8 cellular contexts compared by ENCODE assay signal in genomic region chr19:6536138-6536671, GRCh38. TPM values are rescaled to one million over a fixed set of nuclear protein-coding genes. Genes with fewer than 3 reads are reported as not detected.
DNase-seq lines count a peak whose midpoint lies in the region; ATAC-seq, FAIRE-seq and TF ChIP-seq lines count a peak whose summit lies in the region.

No MANE protein-coding gene starts in this region.

- DNase-seq in Right ventricle myocardium inferior (ENCODE audit: missing footprints) (no peak), left ventricle myocardium inferior (no peak), NCI-H446 (lab: John Stamatoyannopoulos, UW) (peak; percentile 30 to 69), endothelial cell of umbilical vein (ENCODE audit: low read depth, low spot score) (peak; percentile 44), RKO (ENCODE audit: low spot score) (no peak)
- peak; percentile 48 to 71 for DNase-seq in activated CD8-positive, alpha-beta memory T cell treated with anti-CD3 and anti-CD28 coated beads for 1 hour (ENCODE audit: extremely low read depth in 1 of 2, low read depth in 1 of 2)
- peak; percentile 83 for DNase-seq in stimulated activated CD4-positive, alpha-beta T cell treated with anti-CD3 and anti-CD28 coated beads, Interleukin-15, amount 100 ng/mL, for 24 hours

- H3K36me3 ChIP-seq in left ventricle myocardium inferior (peaks cover 8% of the 10 kb centered on the region), endothelial cell of umbilical vein (ENCODE audit: control insufficient read depth in 2 of 2, extremely low read depth in 1 of 2, insufficient read depth in 2 of 2, low read length in 2 of 2) (no peaks in the 10 kb centered on the region)

- POLR2A ChIA-PET in endothelial cell of umbilical vein (lab: Charles Lee): interaction anchor here (0.6 kb wide), 1 partner anchor 12 kb away, joined by 4 read pairs; no protein-coding TSS in a partner anchor

- no TSS peak for BruUV-seq in endothelial cell of umbilical vein (replicated peaks; lab: Mats Ljungman, UMichigan)

- H3K79me2 ChIP-seq in endothelial cell of umbilical vein (ENCODE audit: control insufficient read depth, insufficient read depth, low read length): no peaks in the 10 kb centered on the region

- no peak for FAIRE-seq in endothelial cell of umbilical vein (lab: Jason Lieb, UNC)

- no peak for TF ChIP-seq POLR2A in endothelial cell of umbilical vein (IDR thresholded peaks at IDR 0.05; ENCODE audit: low read depth, low read length)

- ATAC-seq in Right ventricle myocardium inferior (peak; percentile 26), HG02870 (IDR thresholded peaks at IDR 0.05; ENCODE audit: unreplicated experiment) (peak; percentile 73)

- H3K4me3 ChIP-seq in left ventricle myocardium inferior (no peak overlapping the region), endothelial cell of umbilical vein (replicated peaks in 1 of 3; ENCODE audit: insufficient read depth in 1 of 3, low read depth in 1 of 3, low read length in 3 of 3) (no peak overlapping the region)

- no peak overlapping the region for H3K4me2 ChIP-seq in endothelial cell of umbilical vein (ENCODE audit: insufficient read depth, low read length)

- H3K9me1 ChIP-seq in endothelial cell of umbilical vein (replicated peaks; ENCODE audit: control insufficient read depth, extremely low read depth, insufficient read depth, low read length): no peaks in the 10 kb centered on the region

- dilution Hi-C loops in endothelial cell of umbilical vein (cut with MboI; ENCODE audit: extremely low pct_ligation_motif_present, low sequenced_read_pairs): no loop called here

- no peak overlapping the region for H2AFZ ChIP-seq in endothelial cell of umbilical vein (ENCODE audit: low read depth, low read length)

- intact Hi-C loops in Right ventricle myocardium inferior (cut with DNase I) (no loop called here), left ventricle myocardium inferior (cut with micrococcal nuclease) (no loop called here), endothelial cell of umbilical vein (cut with micrococcal nuclease) (no loop called here)

- CTCF ChIA-PET in endothelial cell of umbilical vein (lab: Charles Lee): interaction anchor here (1.7 kb wide), 1 partner anchor 19 kb away, joined by 7 read pairs; no protein-coding TSS in a partner anchor

- TF ChIP-seq CTCF in left ventricle myocardium inferior (IDR thresholded peaks at IDR 0.05; ENCODE audit: borderline replicate concordance) (no peak), endothelial cell of umbilical vein (IDR thresholded peaks at IDR 0.05; ENCODE audit: extremely low read depth in 1 of 2, insufficient read depth in 1 of 2, low read depth in 1 of 2, low read length in 2 of 2) (no peak)

- H3K27ac ChIP-seq in left ventricle myocardium inferior (replicated peaks): no peak overlapping the region
- no peak overlapping the region for H3K27ac ChIP-seq in endothelial cell of umbilical vein (ENCODE audit: insufficient read depth, low read depth, low read length)

- H3K4me1 ChIP-seq in left ventricle myocardium inferior (peaks cover 8% of the 10 kb centered on the region), endothelial cell of umbilical vein (ENCODE audit: control insufficient read depth, extremely low read depth, insufficient read depth, low read length) (peaks cover 2% of the 10 kb centered on the region)

- peaks cover 7% of the 10 kb centered on the region for H3K9me3 ChIP-seq in left ventricle myocardium inferior (replicated peaks)
- no peaks in the 10 kb centered on the region for H3K9me3 ChIP-seq in endothelial cell of umbilical vein (replicated peaks; ENCODE audit: control insufficient read depth, insufficient read depth, low read length)

- no peak overlapping the region for H3K9ac ChIP-seq in endothelial cell of umbilical vein (replicated peaks; ENCODE audit: extremely low read depth, insufficient read depth, low read length)

- no peaks in the 10 kb centered on the region for H4K20me1 ChIP-seq in endothelial cell of umbilical vein (replicated peaks; ENCODE audit: control insufficient read depth, extremely low read depth, insufficient read depth, low read length)

- H3K27me3 ChIP-seq in left ventricle myocardium inferior (ENCODE audit: low read depth) (peaks cover 12% of the 10 kb centered on the region), endothelial cell of umbilical vein (ENCODE audit: control insufficient read depth in 2 of 2, insufficient read depth in 2 of 2, low read length in 2 of 2) (peaks cover 17 to 18% of the 10 kb centered on the region in 2 experiments)

TF ChIP-seq in endothelial cell of umbilical vein, 7 proteins besides CTCF, POLR2A, EP300 and RAD21:
- TF ChIP-seq MAX (IDR thresholded peaks at IDR 0.05; ENCODE audit: insufficient read depth, insufficient read length): peak; percentile 26
- TF ChIP-seq POLR2AphosphoS5 (IDR thresholded peaks at IDR 0.05; ENCODE audit: insufficient read depth, low read depth, low read length): no peak

RNA-seq across cellular contexts. Expression of gene TNFSF9, which starts 5.4 kb away (rescaled TPM):
- total RNA-seq in Right ventricle myocardium inferior: 0.78 TPM
- total RNA-seq in left ventricle myocardium inferior: 0.38 TPM
- total RNA-seq in endothelial cell of umbilical vein: 0.53 and 0.72 TPM in 2 replicates
- polyA plus RNA-seq in endothelial cell of umbilical vein: 0.52 and 0.88 TPM in 2 replicates
- polyA plus RNA-seq in endothelial cell of umbilical vein (2011; cell fraction: cytosol; rRNA removed): 0.27 and 0.42 TPM in 2 replicates
- 0.21 TPM in 1 of 2 replicates, not detected in the other for polyA plus RNA-seq in endothelial cell of umbilical vein (2011; cell fraction: nucleus; rRNA removed)
- 3.9 and 4.2 TPM in 2 replicates for polyA plus RNA-seq in endothelial cell of umbilical vein (2012)
- 0.17 and 0.36 TPM in 2 replicates for polyA minus RNA-seq in endothelial cell of umbilical vein
- polyA minus RNA-seq in endothelial cell of umbilical vein (2011; cell fraction: cytosol; rRNA and poly(A)+ RNA removed): 15.4 TPM
- 0.34 TPM in 1 of 2 replicates, not detected in the other for polyA minus RNA-seq in endothelial cell of umbilical vein (2011; cell fraction: nucleus; rRNA and poly(A)+ RNA removed)

RNA-seq across cellular contexts. Expression of gene TUBB4A, which starts 34.1 kb away (rescaled TPM):
- total RNA-seq in Right ventricle myocardium inferior (6.2 TPM), left ventricle myocardium inferior (3.3 TPM), endothelial cell of umbilical vein (not detected in 2 replicates)
- polyA plus RNA-seq in endothelial cell of umbilical vein: not detected in 2 replicates
- polyA plus RNA-seq in endothelial cell of umbilical vein (2011; cell fraction: cytosol; rRNA removed): not detected in 2 replicates
- polyA plus RNA-seq in endothelial cell of umbilical vein (2011; cell fraction: nucleus; rRNA removed): not detected in 2 replicates
- polyA plus RNA-seq in endothelial cell of umbilical vein (2012): 0.12 and 0.30 TPM in 2 replicates
- not detected in 2 replicates for polyA minus RNA-seq in endothelial cell of umbilical vein
- polyA minus RNA-seq in endothelial cell of umbilical vein (2011; cell fraction: cytosol; rRNA and poly(A)+ RNA removed): not detected
- not detected in 2 replicates for polyA minus RNA-seq in endothelial cell of umbilical vein (2011; cell fraction: nucleus; rRNA and poly(A)+ RNA removed)

RNA-seq across cellular contexts. Expression of gene DENND1C, which starts 54.6 kb away (rescaled TPM):
- 0.92 TPM for total RNA-seq in Right ventricle myocardium inferior
- total RNA-seq in left ventricle myocardium inferior: 1.2 TPM
- total RNA-seq in endothelial cell of umbilical vein: not detected in 2 replicates
- polyA plus RNA-seq in endothelial cell of umbilical vein: not detected in 2 replicates
- polyA plus RNA-seq in endothelial cell of umbilical vein (2011; cell fraction: cytosol; rRNA removed): not detected in 2 replicates
- polyA plus RNA-seq in endothelial cell of umbilical vein (2011; cell fraction: nucleus; rRNA removed): not detected in 2 replicates
- not detected in 2 replicates for polyA plus RNA-seq in endothelial cell of umbilical vein (2012)
- not detected in 2 replicates for polyA minus RNA-seq in endothelial cell of umbilical vein
- polyA minus RNA-seq in endothelial cell of umbilical vein (2011; cell fraction: cytosol; rRNA and poly(A)+ RNA removed): not detected
- not detected in 2 replicates for polyA minus RNA-seq in endothelial cell of umbilical vein (2011; cell fraction: nucleus; rRNA and poly(A)+ RNA removed)

RNA-seq across cellular contexts. Expression of gene CD70, which starts 54.7 kb away (rescaled TPM):
- total RNA-seq in Right ventricle myocardium inferior: not detected
- not detected for total RNA-seq in left ventricle myocardium inferior
- not detected in 2 replicates for total RNA-seq in endothelial cell of umbilical vein
- 0.10 TPM in 1 of 2 replicates, not detected in the other for polyA plus RNA-seq in endothelial cell of umbilical vein
- not detected in 2 replicates for polyA plus RNA-seq in endothelial cell of umbilical vein (2011; cell fraction: cytosol; rRNA removed)
- polyA plus RNA-seq in endothelial cell of umbilical vein (2011; cell fraction: nucleus; rRNA removed): not detected in 2 replicates
- polyA plus RNA-seq in endothelial cell of umbilical vein (2012): 0.23 and 0.40 TPM in 2 replicates
- 0.32 TPM in 1 of 2 replicates, not detected in the other for polyA minus RNA-seq in endothelial cell of umbilical vein
- polyA minus RNA-seq in endothelial cell of umbilical vein (2011; cell fraction: cytosol; rRNA and poly(A)+ RNA removed): not detected
- not detected in 2 replicates for polyA minus RNA-seq in endothelial cell of umbilical vein (2011; cell fraction: nucleus; rRNA and poly(A)+ RNA removed)

Comparison
In these comparisons a context has a peak if more than half of its experiments do, and no peak if none do; other contexts are left out.
1. DNase-seq: peak in NCI-H446 (2 of 2), activated CD8-positive, alpha-beta memory T cell treated with anti-CD3 and anti-CD28 coated beads for 1 hour (2 of 2), endothelial cell of umbilical vein (single experiment) and stimulated activated CD4-positive, alpha-beta T cell treated with anti-CD3 and anti-CD28 coated beads, Interleukin-15, amount 100 ng/mL, for 24 hours (single experiment); none in Right ventricle myocardium inferior (single experiment), left ventricle myocardium inferior (single experiment) and RKO (single experiment).